ENCODE assay signal across 32 cellular contexts in genomic region chr15:74308643-74308945, GRCh38. TPM values are rescaled to one million over a fixed set of nuclear protein-coding genes. Genes with fewer than 3 reads are reported as not detected.
"Had no signal": no experiment of that assay in that cellular context is flagged by ENCODE, and none has a peak within 500 bp of the region (broad histone marks: within the 10 kb centered on the region; RNA-seq: fewer than 3 reads in every experiment).

No MANE protein-coding gene starts in this region.

- H3K36me3 Mint-ChIP-seq: activated naive CD4-positive, alpha-beta T cell treated with anti-CD3 and anti-CD28 coated beads, Interleukin-2, amount 50 U/mL, for 24 hours; natural killer cell treated with Interleukin-12 subunit alpha and Interleukin-12 subunit beta and Interleukin-15 and Interleukin-18, amount 100 ng/mL, for 72 hours; stimulated activated effector memory CD8-positive, alpha-beta T cell treated with anti-CD3 and anti-CD28 coated beads, Interleukin-12 subunit alpha, Interleukin-12 subunit beta, amount 100 ng/mL, for 72 hours had no signal

- FAIRE-seq: bronchial epithelial cell, TTC549 had no signal

- H3K9me3 Mint-ChIP-seq: activated CD4-positive, alpha-beta memory T cell treated with anti-CD3 and anti-CD28 coated beads, Interleukin-2, amount 10 ng/mL, durations not matched to agents 7 days and 5 days; activated CD4-positive, alpha-beta T cell treated with anti-CD3 and anti-CD28 coated beads, Interleukin-2, amount 10 ng/mL, durations not matched to agents 24 days and 14 days; activated naive CD4-positive, alpha-beta T cell treated with anti-CD3 and anti-CD28 coated beads, Interleukin-2, amount 50 U/mL, for 24 hours; activated naive CD8-positive, alpha-beta T cell treated with anti-CD3 and anti-CD28 coated beads, Interleukin-2, amount 50 U/mL, for 24 hours; activated T-cell treated with anti-CD3 and anti-CD28 coated beads, Interleukin-2, amount 50 U/mL, for 24 hours; central memory CD8-positive, alpha-beta T cell; dendritic cell treated with granulocyte-macrophage colony-stimulating factor and Interleukin-4, amounts not matched to agents 40 ng/mL and 50 ng/mL, for 4 days; endodermal cell; natural killer cell treated with Interleukin-12 subunit alpha and Interleukin-12 subunit beta and Interleukin-15 and Interleukin-18, amount 100 ng/mL, for 72 hours; stimulated activated effector memory CD8-positive, alpha-beta T cell treated with anti-CD3 and anti-CD28 coated beads, Interleukin-12 subunit alpha, Interleukin-12 subunit beta, amount 100 ng/mL, for 72 hours; stimulated activated naive CD8-positive, alpha-beta T cell treated with anti-CD3 and anti-CD28 coated beads, Interleukin-15, Interleukin-2, amounts not matched to agents 100 ng/mL and 50 ng/mL, for 24 hours; T-helper 1 cell treated with Interleukin-12 subunit alpha and Interleukin-12 subunit beta and Interleukin-4 antibody, amounts not matched to agents 30 μg/mL and 1 μg/mL, for 36 hours had no signal

- H3K36me3 ChIP-seq: heart right ventricle, left lung, right lobe of liver, thoracic aorta, uterus had no signal

- H3K27ac ChIP-seq: heart right ventricle, left lung, right lobe of liver, thoracic aorta, uterus, VCaP had no signal

- DNase-seq: activated CD4-positive, alpha-beta memory T cell treated with anti-CD3 and anti-CD28 coated beads, Interleukin-2, amount 10 ng/mL, durations not matched to agents 7 days and 5 days; activated CD4-positive, alpha-beta T cell treated with anti-CD3 and anti-CD28 coated beads, Interleukin-2, amount 10 ng/mL, durations not matched to agents 24 days and 14 days; activated CD4-positive, CD25-positive, alpha-beta regulatory T cell treated with anti-CD3 and anti-CD28 coated beads, Interleukin-2, amount 50 U/mL, for 72 hours; activated CD8-positive, alpha-beta memory T cell treated with anti-CD3 and anti-CD28 coated beads, Interleukin-2, amount 50 U/mL, for 48 hours; activated naive CD8-positive, alpha-beta T cell treated with anti-CD3 and anti-CD28 coated beads, Interleukin-2, amount 50 U/mL, for 24 hours; activated T-cell treated with anti-CD3 and anti-CD28 coated beads, Interleukin-2, amount 50 U/mL, for 24 hours; endodermal cell; foreskin fibroblast; heart right ventricle; kidney glomerular epithelial cell; mucosa of descending colon; posterior cingulate gyrus; right lobe of liver; stimulated activated CD4-positive, alpha-beta T cell treated with anti-CD3 and anti-CD28 coated beads, Interleukin-12 subunit alpha, Interleukin-12 subunit beta, amount 100 ng/mL, for 4 hours; stimulated activated CD4-positive, alpha-beta T cell treated with anti-CD3 and anti-CD28 coated beads, Interleukin-4, amount 100 ng/mL, for 1 hour; T-helper 9 cell; trophoblast cell; uterus had no signal

- H3K4me1 ChIP-seq: left lung, right lobe of liver, uterus had no signal

- H3K9me3 ChIP-seq: heart right ventricle, left lung, mucosa of descending colon, right lobe of liver, thoracic aorta, uterus had no signal

- H3K27me3 ChIP-seq: right lobe of liver, uterus had no signal

- H3K27ac Mint-ChIP-seq: activated CD4-positive, alpha-beta memory T cell treated with anti-CD3 and anti-CD28 coated beads, Interleukin-2, amount 10 ng/mL, durations not matched to agents 7 days and 5 days; activated CD4-positive, alpha-beta T cell treated with anti-CD3 and anti-CD28 coated beads, Interleukin-2, amount 10 ng/mL, durations not matched to agents 24 days and 14 days; activated naive CD4-positive, alpha-beta T cell treated with anti-CD3 and anti-CD28 coated beads, Interleukin-2, amount 50 U/mL, for 24 hours; activated naive CD8-positive, alpha-beta T cell treated with anti-CD3 and anti-CD28 coated beads, Interleukin-2, amount 50 U/mL, for 24 hours; activated T-cell treated with anti-CD3 and anti-CD28 coated beads, Interleukin-2, amount 50 U/mL, for 24 hours; dendritic cell treated with granulocyte-macrophage colony-stimulating factor and Interleukin-4, amounts not matched to agents 40 ng/mL and 50 ng/mL, for 4 days; endodermal cell; natural killer cell treated with Interleukin-12 subunit alpha and Interleukin-12 subunit beta and Interleukin-15 and Interleukin-18, amount 100 ng/mL, for 72 hours; stimulated activated effector memory CD8-positive, alpha-beta T cell treated with anti-CD3 and anti-CD28 coated beads, Interleukin-12 subunit alpha, Interleukin-12 subunit beta, amount 100 ng/mL, for 72 hours; stimulated activated naive CD8-positive, alpha-beta T cell treated with anti-CD3 and anti-CD28 coated beads, Interleukin-15, Interleukin-2, amounts not matched to agents 100 ng/mL and 50 ng/mL, for 24 hours; T-helper 1 cell treated with Interleukin-12 subunit alpha and Interleukin-12 subunit beta and Interleukin-4 antibody, amounts not matched to agents 30 μg/mL and 1 μg/mL, for 36 hours had no signal

- H3K4me3 ChIP-seq: heart right ventricle, left lung, lung, mucosa of descending colon, right lobe of liver, thoracic aorta, uterus had no signal

- H3K4me3 Mint-ChIP-seq: activated CD4-positive, alpha-beta memory T cell treated with anti-CD3 and anti-CD28 coated beads, Interleukin-2, amount 10 ng/mL, durations not matched to agents 7 days and 5 days; activated CD4-positive, alpha-beta T cell treated with anti-CD3 and anti-CD28 coated beads, Interleukin-2, amount 10 ng/mL, durations not matched to agents 24 days and 14 days; activated naive CD4-positive, alpha-beta T cell treated with anti-CD3 and anti-CD28 coated beads, Interleukin-2, amount 50 U/mL, for 24 hours; activated naive CD8-positive, alpha-beta T cell treated with anti-CD3 and anti-CD28 coated beads, Interleukin-2, amount 50 U/mL, for 24 hours; activated T-cell treated with anti-CD3 and anti-CD28 coated beads, Interleukin-2, amount 50 U/mL, for 24 hours; central memory CD8-positive, alpha-beta T cell; dendritic cell treated with granulocyte-macrophage colony-stimulating factor and Interleukin-4, amounts not matched to agents 40 ng/mL and 50 ng/mL, for 4 days; endodermal cell; natural killer cell treated with Interleukin-12 subunit alpha and Interleukin-12 subunit beta and Interleukin-15 and Interleukin-18, amount 100 ng/mL, for 72 hours; stimulated activated effector memory CD8-positive, alpha-beta T cell treated with anti-CD3 and anti-CD28 coated beads, Interleukin-12 subunit alpha, Interleukin-12 subunit beta, amount 100 ng/mL, for 72 hours; stimulated activated naive CD8-positive, alpha-beta T cell treated with anti-CD3 and anti-CD28 coated beads, Interleukin-15, Interleukin-2, amounts not matched to agents 100 ng/mL and 50 ng/mL, for 24 hours; T-helper 1 cell treated with Interleukin-12 subunit alpha and Interleukin-12 subunit beta and Interleukin-4 antibody, amounts not matched to agents 30 μg/mL and 1 μg/mL, for 36 hours had no signal

- H3K4me1 Mint-ChIP-seq: activated CD4-positive, alpha-beta memory T cell treated with anti-CD3 and anti-CD28 coated beads, Interleukin-2, amount 10 ng/mL, durations not matched to agents 7 days and 5 days; activated CD4-positive, alpha-beta T cell treated with anti-CD3 and anti-CD28 coated beads, Interleukin-2, amount 10 ng/mL, durations not matched to agents 24 days and 14 days; activated naive CD4-positive, alpha-beta T cell treated with anti-CD3 and anti-CD28 coated beads, Interleukin-2, amount 50 U/mL, for 24 hours; activated naive CD8-positive, alpha-beta T cell treated with anti-CD3 and anti-CD28 coated beads, Interleukin-2, amount 50 U/mL, for 24 hours; central memory CD8-positive, alpha-beta T cell; stimulated activated effector memory CD8-positive, alpha-beta T cell treated with anti-CD3 and anti-CD28 coated beads, Interleukin-12 subunit alpha, Interleukin-12 subunit beta, amount 100 ng/mL, for 72 hours had no signal

- ATAC-seq: activated naive CD8-positive, alpha-beta T cell treated with anti-CD3 and anti-CD28 coated beads, Interleukin-2, amount 50 U/mL, for 24 hours had no signal

RNA-seq across cellular contexts. Expression of gene CYP11A1, which starts 58.9 kb away (rescaled TPM):
- total RNA-seq: activated CD4-positive, alpha-beta memory T cell treated with anti-CD3 and anti-CD28 coated beads, Interleukin-2, amount 10 ng/mL, durations not matched to agents 7 days and 5 days; activated CD4-positive, alpha-beta T cell treated with anti-CD3 and anti-CD28 coated beads, Interleukin-2, amount 10 ng/mL, durations not matched to agents 24 days and 14 days; bronchial epithelial cell; myocyte; thoracic aorta had no signal
